ENCODE assay signal across 8 cellular contexts in the genomic region with DNA sequence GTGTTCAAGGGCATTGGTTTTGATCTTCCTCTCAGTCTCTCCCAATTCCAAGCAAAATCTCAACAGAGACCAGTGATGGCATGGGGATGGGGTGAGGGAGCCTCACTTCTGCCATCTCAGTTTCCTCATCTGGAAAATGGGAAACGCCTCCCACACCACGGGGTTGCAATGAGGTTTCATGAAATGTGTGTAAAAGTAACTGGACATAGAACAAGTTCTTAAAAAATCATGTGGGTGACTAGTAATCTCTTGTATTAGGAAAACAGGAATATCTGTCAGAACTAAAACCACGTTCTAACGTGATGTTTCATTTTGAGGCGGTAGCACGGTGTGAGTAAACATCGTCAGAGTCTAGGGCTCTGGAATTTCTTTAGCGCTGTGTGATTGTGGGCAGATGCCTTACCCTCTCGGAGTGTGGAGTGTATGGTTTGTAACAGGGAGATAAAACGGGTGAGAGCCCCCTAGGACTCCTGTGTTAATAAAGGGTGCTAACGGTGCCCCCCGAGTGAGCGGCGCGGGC. TPM values are rescaled to one million over a fixed set of nuclear protein-coding genes. Genes with fewer than 3 reads are reported as not detected.
DNase-seq lines count a peak whose midpoint lies in the region; ATAC-seq and TF ChIP-seq lines count a peak whose summit lies in the region.

No MANE protein-coding gene starts in this region.

- H3K36me3 ChIP-seq in RWPE2 (ENCODE audit: low read depth) (no peaks in the 10 kb centered on the region), fibroblast of lung (ENCODE audit: control insufficient read depth, insufficient read depth, low read length) (no peaks in the 10 kb centered on the region)

- no peak overlapping the region for H3K9ac ChIP-seq in fibroblast of lung (ENCODE audit: insufficient read depth, low read length)

- H3K4me3 ChIP-seq in RWPE2 (ENCODE audit: severe bottlenecking): peak overlapping the region; percentile 97
- peak overlapping the region; percentile 22 to 74 (median 58) for H3K4me3 ChIP-seq in fibroblast of lung (replicated peaks in 1 of 4; ENCODE audit: control extremely low read depth in 1 of 4, insufficient read depth in 1 of 4, low read depth in 3 of 4, low read length in 4 of 4)

- H3K4me1 ChIP-seq in RWPE2 (ENCODE audit: insufficient read depth, poor library complexity, severe bottlenecking) (peaks cover 5% of the 10 kb centered on the region), fibroblast of lung (ENCODE audit: control insufficient read depth, extremely low read depth, insufficient read depth, low read length) (peaks cover 8% of the 10 kb centered on the region)

- no peak for TF ChIP-seq CTCF in RWPE2 (IDR thresholded peaks at IDR 0.05; ENCODE audit: poor library complexity, severe bottlenecking)
- TF ChIP-seq CTCF in fibroblast of lung (conservative IDR thresholded peaks at IDR 0.05 in 1 of 2, IDR thresholded peaks at IDR 0.05 in 1 of 2; ENCODE audit: low read depth in 1 of 2, low read length in 2 of 2): no peak

- no peak for DNase-seq in RWPE2 (ENCODE audit: low spot score)
- DNase-seq in fibroblast of lung (ENCODE audit: low read depth in 2 of 2): no peak
- DNase-seq in renal cortical epithelial cell (ENCODE audit: low read depth): peak; percentile 37
- no peak for DNase-seq in 8988T
- no peak for DNase-seq in NCI-H2227 treated with DMSO at 0.1 percent for 48 hours (lab: John Stamatoyannopoulos, UW)
- DNase-seq in NCI-H345 treated with DMSO at 0.1 percent for 48 hours (lab: John Stamatoyannopoulos, UW; ENCODE audit: unreplicated experiment): no peak

- H3K27ac ChIP-seq in RWPE2 (ENCODE audit: poor library complexity, severe bottlenecking) (no peak overlapping the region), fibroblast of lung (ENCODE audit: insufficient read depth, low read length) (no peak overlapping the region)

- no peaks in the 10 kb centered on the region for H3K9me3 ChIP-seq in RWPE2 (ENCODE audit: severe bottlenecking)
- H3K9me3 ChIP-seq in fibroblast of lung (ENCODE audit: control insufficient read depth, insufficient read depth, low read depth, low read length): no peaks in the 10 kb centered on the region

- no peaks in the 10 kb centered on the region for H4K20me1 ChIP-seq in fibroblast of lung (ENCODE audit: control insufficient read depth, extremely low read depth, insufficient read depth, low read length)

- H3K27me3 ChIP-seq in RWPE2 (ENCODE audit: insufficient read depth, poor library complexity, severe bottlenecking): no peaks in the 10 kb centered on the region
- H3K27me3 ChIP-seq in fibroblast of lung (ENCODE audit: control insufficient read depth, insufficient read depth, low read length): peaks cover 14% of the 10 kb centered on the region

- no peaks in the 10 kb centered on the region for H3K79me2 ChIP-seq in fibroblast of lung (ENCODE audit: control insufficient read depth, insufficient read depth, low read length)

- peak; percentile 21 for ATAC-seq in GM18520 (IDR thresholded peaks at IDR 0.05; ENCODE audit: unreplicated experiment)
- ATAC-seq in HG02610 (IDR thresholded peaks at IDR 0.05; ENCODE audit: unreplicated experiment): peak; percentile 40
- ATAC-seq in RWPE2 (ENCODE audit: low read depth): peak; percentile 44

- peak overlapping the region; percentile 28 for H2AFZ ChIP-seq in fibroblast of lung (ENCODE audit: low read length)

- H3K4me2 ChIP-seq in fibroblast of lung (ENCODE audit: extremely low read depth, insufficient read depth, low read length): peak overlapping the region; percentile 75

RNA-seq across cellular contexts. Expression of gene DNAJC6, which starts 55.5 kb away (rescaled TPM):
- total RNA-seq in fibroblast of lung (under 0.01 and 0.33 TPM in 2 replicates), renal cortical epithelial cell (11.3 and 39.9 TPM in 2 replicates)
- 0.14 and 0.98 TPM in 2 replicates for polyA plus RNA-seq in fibroblast of lung
- 0.07 and 0.28 TPM in 2 replicates for polyA plus RNA-seq in fibroblast of lung (2012)
- 0.30 and 1.4 TPM in 2 replicates for polyA minus RNA-seq in fibroblast of lung (ENCODE audit: low replicate concordance)
